Comparison of ENCODE assay signal across 19 cellular contexts in genomic region chr9:92341578-92341977, GRCh38.
"Had no signal": no experiment of that assay in that cellular context is flagged by ENCODE, and none has a peak within 500 bp of the region (broad histone marks: within the 10 kb centered on the region; RNA-seq: fewer than 3 reads in every experiment).

No MANE protein-coding gene starts in this region.

- H3K9me3 Mint-ChIP-seq: activated naive CD8-positive, alpha-beta T cell treated with anti-CD3 and anti-CD28 coated beads, Interleukin-2, amount 10 ng/mL, durations not matched to agents 7 days and 5 days; activated T-helper 1 cell treated with anti-CD3 and anti-CD28 coated beads, Interleukin-12 subunit alpha, Interleukin-12 subunit beta, Interleukin-2, Interleukin-4 antibody, amounts not matched to agents 30 ng/mL and 10 ng/mL and 1 ng/mL, durations not matched to agents 14 hours and 24 hours and 36 hours; neural crest cell; type B pancreatic cell had no signal

- DNase-seq: activated CD4-positive, alpha-beta T cell treated with anti-CD3 and anti-CD28 coated beads for 4 hours; activated CD4-positive, alpha-beta T cell treated with anti-CD3 and anti-CD28 coated beads, Interleukin-2, amount 50 U/mL, for 48 hours; activated CD8-positive, alpha-beta memory T cell treated with anti-CD3 and anti-CD28 coated beads for 24 hours; activated effector memory CD4-positive, alpha-beta T cell treated with anti-CD3 and anti-CD28 coated beads, Interleukin-2, amount 50 U/mL, for 16 hours; activated naive CD4-positive, alpha-beta T cell treated with anti-CD3 and anti-CD28 coated beads, Interleukin-2, amount 10 ng/mL, durations not matched to agents 7 days and 5 days; activated naive CD8-positive, alpha-beta T cell treated with anti-CD3 and anti-CD28 coated beads, Interleukin-2, amount 10 ng/mL, durations not matched to agents 7 days and 5 days; brain microvascular endothelial cell; foreskin keratinocyte; left ventricle myocardium inferior; naive thymus-derived CD4-positive, alpha-beta T cell; nucleus accumbens; spleen; stimulated activated naive CD4-positive, alpha-beta T cell had no signal

- H3K27ac ChIP-seq: brain microvascular endothelial cell, foreskin keratinocyte, left ventricle myocardium inferior, right atrium auricular region, spleen, VCaP had no signal

- H3K27ac Mint-ChIP-seq: activated naive CD8-positive, alpha-beta T cell treated with anti-CD3 and anti-CD28 coated beads, Interleukin-2, amount 10 ng/mL, durations not matched to agents 7 days and 5 days; activated T-helper 1 cell treated with anti-CD3 and anti-CD28 coated beads, Interleukin-12 subunit alpha, Interleukin-12 subunit beta, Interleukin-2, Interleukin-4 antibody, amounts not matched to agents 30 ng/mL and 10 ng/mL and 1 ng/mL, durations not matched to agents 14 hours and 24 hours and 36 hours; type B pancreatic cell had no signal

- H3K9me3 ChIP-seq: left ventricle myocardium inferior, right atrium auricular region had no signal

- H3K4me1 ChIP-seq: foreskin keratinocyte, left ventricle myocardium inferior, right atrium auricular region, spleen had no signal

- H3K4me3 ChIP-seq: left ventricle myocardium inferior, lung, right atrium auricular region, spleen had no signal

- H3K27me3 ChIP-seq: brain microvascular endothelial cell, foreskin keratinocyte, right atrium auricular region, spleen had no signal

- H3K4me1 Mint-ChIP-seq: activated naive CD4-positive, alpha-beta T cell treated with anti-CD3 and anti-CD28 coated beads, Interleukin-2, amount 10 ng/mL, durations not matched to agents 7 days and 5 days; activated naive CD8-positive, alpha-beta T cell treated with anti-CD3 and anti-CD28 coated beads, Interleukin-2, amount 10 ng/mL, durations not matched to agents 7 days and 5 days; neural crest cell had no signal

- ATAC-seq: foreskin keratinocyte; naive thymus-derived CD4-positive, alpha-beta T cell had no signal

- H3K36me3 ChIP-seq: brain microvascular endothelial cell, right atrium auricular region had no signal

- H3K27me3 Mint-ChIP-seq: activated naive CD4-positive, alpha-beta T cell treated with anti-CD3 and anti-CD28 coated beads, Interleukin-2, amount 10 ng/mL, durations not matched to agents 7 days and 5 days; activated naive CD8-positive, alpha-beta T cell treated with anti-CD3 and anti-CD28 coated beads, Interleukin-2, amount 10 ng/mL, durations not matched to agents 7 days and 5 days; naive thymus-derived CD4-positive, alpha-beta T cell; type B pancreatic cell had no signal

- H3K4me3 Mint-ChIP-seq: activated naive CD4-positive, alpha-beta T cell treated with anti-CD3 and anti-CD28 coated beads, Interleukin-2, amount 10 ng/mL, durations not matched to agents 7 days and 5 days; activated naive CD8-positive, alpha-beta T cell treated with anti-CD3 and anti-CD28 coated beads, Interleukin-2, amount 10 ng/mL, durations not matched to agents 7 days and 5 days; activated T-helper 1 cell treated with anti-CD3 and anti-CD28 coated beads, Interleukin-12 subunit alpha, Interleukin-12 subunit beta, Interleukin-2, Interleukin-4 antibody, amounts not matched to agents 30 ng/mL and 10 ng/mL and 1 ng/mL, durations not matched to agents 14 hours and 24 hours and 36 hours; naive thymus-derived CD4-positive, alpha-beta T cell; neural crest cell; type B pancreatic cell had no signal
